Comparison of ENCODE assay signal across 9 cellular contexts in the genomic region with DNA sequence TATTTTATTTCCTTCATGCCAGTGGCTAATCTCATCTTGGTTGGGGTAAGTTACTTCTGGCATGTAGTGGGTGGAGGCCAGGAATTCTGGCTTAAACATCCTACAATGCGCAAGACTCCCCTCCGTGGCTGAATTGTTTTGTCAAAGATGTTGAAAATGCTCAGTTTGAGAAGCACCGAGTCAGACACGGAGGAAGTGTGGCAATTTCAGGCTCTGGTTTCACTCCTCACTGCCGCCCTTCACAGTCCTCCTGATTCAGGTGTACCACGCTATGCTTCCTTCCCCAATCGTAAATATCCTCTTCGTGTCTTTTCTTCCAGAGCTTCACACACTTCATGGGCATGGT.
DNase-seq lines count a peak whose midpoint lies in the region; ATAC-seq and TF ChIP-seq lines count a peak whose summit lies in the region.
"Had no signal": no experiment of that assay in that cellular context is flagged by ENCODE, and none has a peak within 500 bp of the region (broad histone marks: within the 10 kb centered on the region; RNA-seq: fewer than 3 reads in every experiment).

No MANE protein-coding gene starts in this region.

- peaks cover 7% of the 10 kb centered on the region; the same call in 1 of the 2 replicates for H3K4me1 ChIP-seq in PC-9 (replicated peaks; ENCODE audit: insufficient read depth)
- H3K4me1 ChIP-seq in neural progenitor cell, result peaks cover 26% of the 10 kb centered on the region
- H3K4me1 ChIP-seq in gastrocnemius medialis, result no peaks in the 10 kb centered on the region

- H3K4me1 Mint-ChIP-seq in neural progenitor cell, result peaks cover 20% of the 10 kb centered on the region

- H3K9me3 ChIP-seq in PC-9 (ENCODE audit: insufficient read depth, low read depth) (no peaks in the 10 kb centered on the region), neural progenitor cell (ENCODE audit: low read depth) (no peaks in the 10 kb centered on the region), gastrocnemius medialis (no peaks in the 10 kb centered on the region)

- H3K27ac Mint-ChIP-seq in neural progenitor cell, result no peak overlapping the region

- H3F3A ChIP-seq in PC-9 (ENCODE audit: insufficient read depth, low read depth), result no peaks in the 10 kb centered on the region
- H3F3A ChIP-seq in neural progenitor cell (ENCODE audit: low read depth), result peaks cover 25% of the 10 kb centered on the region

- H3K36me3 ChIP-seq in PC-9 (ENCODE audit: low read depth) (no peaks in the 10 kb centered on the region), neural progenitor cell (no peaks in the 10 kb centered on the region), gastrocnemius medialis (no peaks in the 10 kb centered on the region)

- TF ChIP-seq CTCF in PC-9 (conservative IDR thresholded peaks at IDR 0.05) (no peak), neural progenitor cell (IDR thresholded peaks at IDR 0.05) (no peak), GM13976 (IDR thresholded peaks at IDR 0.05; ENCODE audit: borderline replicate concordance, control extremely low read depth, extremely low read depth, insufficient read depth, missing control alignments) (no peak), gastrocnemius medialis (IDR thresholded peaks at IDR 0.05 in 4 of 5, conservative IDR thresholded peaks at IDR 0.05 in 1 of 5) (no peak)

- POLR2A ChIA-PET in PC-9 (lab: Charles Lee; ENCODE audit: unreplicated experiment), result interaction anchor here (0.5 kb wide), 1 partner anchor 347 kb away, joined by 9 read pairs; no protein-coding TSS in a partner anchor

- no peak for TF ChIP-seq POLR2A in gastrocnemius medialis (IDR thresholded peaks at IDR 0.05)

- H3K27me3 Mint-ChIP-seq in neural progenitor cell (ENCODE audit: insufficient read depth, low read depth), result peaks cover 23% of the 10 kb centered on the region

- H3K4me2 ChIP-seq in PC-9 (peak overlapping the region; percentile 4; the same call in 1 of the 2 replicates), neural progenitor cell (no peak overlapping the region)

- peak overlapping the region; percentile 18 for H2AFZ ChIP-seq in PC-9
- peak overlapping the region; percentile 79 for H2AFZ ChIP-seq in neural progenitor cell (replicated peaks)

- ATAC-seq in GM19035 (IDR thresholded peaks at IDR 0.05; ENCODE audit: unreplicated experiment) (peak; percentile 65), HG02885 (IDR thresholded peaks at IDR 0.05; ENCODE audit: poor library complexity, unreplicated experiment) (peak; percentile 77), gastrocnemius medialis (no peak)

- H3K4me3 ChIP-seq in PC-9, result no peak overlapping the region
- no peak overlapping the region for H3K4me3 ChIP-seq in neural progenitor cell
- H3K4me3 ChIP-seq in gastrocnemius medialis, result no peak overlapping the region

- H4K20me1 ChIP-seq in PC-9 (ENCODE audit: insufficient read depth) (no peaks in the 10 kb centered on the region), neural progenitor cell (ENCODE audit: low read depth) (no peaks in the 10 kb centered on the region)

- H3K79me2 ChIP-seq in PC-9 (ENCODE audit: low read depth) (no peaks in the 10 kb centered on the region), neural progenitor cell (ENCODE audit: low read depth) (no peaks in the 10 kb centered on the region)

- intact Hi-C loops in PC-9 (cut with micrococcal nuclease; ENCODE audit: unreplicated experiment) (no loop called here), gastrocnemius medialis (cut with DNase I; ENCODE audit: low total_unique reads) (no loop called here)

- in situ Hi-C loops in GM13976 (cut with MboI; ENCODE audit: low sequenced_read_pairs, unreplicated experiment), result no loop called here
- in situ Hi-C loops in gastrocnemius medialis (cut with MboI; ENCODE audit: low sequenced_read_pairs in 4 of 4), result no loop called here

- no TSS peak for BruUV-seq in PC-9 (replicated peaks; lab: Mats Ljungman, UMichigan)

- H3K9ac ChIP-seq in neural progenitor cell, result no peak overlapping the region

- CTCF ChIA-PET in PC-9 (lab: Charles Lee), result no interaction called here

- DNase-seq in PC-9 (no peak), neural progenitor cell (ENCODE audit: low spot score) (no peak), GM13976 (ENCODE audit: low spot score) (no peak), gastrocnemius medialis (no peak), NCI-H2227 (lab: John Stamatoyannopoulos, UW; ENCODE audit: unreplicated experiment) (no peak)
- DNase-seq in stimulated activated CD8-positive, alpha-beta memory T cell treated with anti-CD3 and anti-CD28 coated beads, Interleukin-4, amount 100 ng/mL, for 48 hours, result no peak
- DNase-seq: caudate nucleus had no signal

- H3K27me3 ChIP-seq in PC-9 (ENCODE audit: insufficient read depth, low read depth) (no peaks in the 10 kb centered on the region), neural progenitor cell (no peaks in the 10 kb centered on the region), gastrocnemius medialis (no peaks in the 10 kb centered on the region)

- H3K27ac ChIP-seq in PC-9, result no peak overlapping the region
- no peak overlapping the region for H3K27ac ChIP-seq in neural progenitor cell
- H3K27ac ChIP-seq in gastrocnemius medialis, result no peak overlapping the region

- no peaks in the 10 kb centered on the region for H3K9me2 ChIP-seq in PC-9 (ENCODE audit: insufficient read depth)

- H3K36me3 Mint-ChIP-seq in neural progenitor cell, result no peaks in the 10 kb centered on the region

- no peak overlapping the region for H3K4me3 Mint-ChIP-seq in neural progenitor cell

- peaks cover 3% of the 10 kb centered on the region for H3K9me3 Mint-ChIP-seq in neural progenitor cell

Comparison
In these comparisons a context has a peak if more than half of its experiments do, and no peak if none do; other contexts are left out.
1. ATAC-seq: peak in GM19035 (single experiment) and HG02885 (single experiment); none in gastrocnemius medialis (0 of 2).